ENCODE assay signal across 15 cellular contexts in genomic region chr3:21533047-21533446, GRCh38.
DNase-seq lines count a peak whose midpoint lies in the region; ATAC-seq, FAIRE-seq and TF ChIP-seq lines count a peak whose summit lies in the region.
"Had no signal": no experiment of that assay in that cellular context is flagged by ENCODE, and none has a peak within 500 bp of the region (broad histone marks: within the 10 kb centered on the region; RNA-seq: fewer than 3 reads in every experiment).

No MANE protein-coding gene starts in this region.

- H3K4me1 ChIP-seq in K562 (replicated peaks in 1 of 2; ENCODE audit: control insufficient read depth in 2 of 2, insufficient read depth in 2 of 2, low read length in 2 of 2) (no peaks in the 10 kb centered on the region; a peak in 1 of 5 replicates), breast epithelium (no peaks in the 10 kb centered on the region), Peyer's patch (no peaks in the 10 kb centered on the region)

- in situ Hi-C loops in K562 (cut with MboI) = no loop called here

- no peaks in the 10 kb centered on the region for H3K9me3 ChIP-seq in K562 (replicated peaks; ENCODE audit: control insufficient read depth, insufficient read depth, low read depth, low read length)
- no peaks in the 10 kb centered on the region for H3K9me3 ChIP-seq in breast epithelium
- H3K9me3 ChIP-seq in Peyer's patch = no peaks in the 10 kb centered on the region

- FAIRE-seq in K562 (lab: Jason Lieb, UNC) = peak; percentile 6

- POLR2A ChIA-PET in K562 (lab: Yijun Ruan, JAX) = no interaction called here

- ATAC-seq in K562 = no peak
- no peak for ATAC-seq in HG03378 (IDR thresholded peaks at IDR 0.05; ENCODE audit: unreplicated experiment)
- ATAC-seq: Panc1 had no signal

- TF ChIP-seq POLR2A in K562 (conservative IDR thresholded peaks at IDR 0.05) (no peak), breast epithelium (IDR thresholded peaks at IDR 0.05) (no peak), Peyer's patch (IDR thresholded peaks at IDR 0.05) (no peak)

- no peak overlapping the region for H3K9ac ChIP-seq in K562 (ENCODE audit: insufficient read depth in 1 of 2, low read depth in 2 of 2, low read length in 2 of 2)
- H3K9ac ChIP-seq: KMS-11 had no signal

- no TSS peak for BruUV-seq in K562 (replicated peaks; lab: Mats Ljungman, UMichigan)

- H3K27me3 ChIP-seq in HL-60 (ENCODE audit: insufficient read depth, poor library complexity, severe bottlenecking) = no peaks in the 10 kb centered on the region
- H3K27me3 ChIP-seq in K562 (ENCODE audit: control insufficient read depth in 2 of 2, insufficient read depth in 2 of 2, low read length in 2 of 2) = no peaks in the 10 kb centered on the region
- H3K27me3 ChIP-seq in breast epithelium = no peaks in the 10 kb centered on the region
- H3K27me3 ChIP-seq in Peyer's patch = no peaks in the 10 kb centered on the region

- no peaks in the 10 kb centered on the region for H3K9me1 ChIP-seq in K562 (ENCODE audit: control insufficient read depth, insufficient read depth, low read length)

- no peaks in the 10 kb centered on the region for H3K79me2 ChIP-seq in K562 (ENCODE audit: control insufficient read depth, insufficient read depth, low read length)

- no peak overlapping the region for H3K4me2 ChIP-seq in K562 (ENCODE audit: insufficient read depth, low read length)
- H3K4me2 ChIP-seq: KMS-11 had no signal

- intact Hi-C loops in K562 (cut with micrococcal nuclease) = no loop called here
- intact Hi-C loops in breast epithelium (cut with DNase I; ENCODE audit: low total_unique reads) = no loop called here

- H3K36me3 ChIP-seq in K562 (ENCODE audit: control insufficient read depth, insufficient read depth, low read length) (no peaks in the 10 kb centered on the region), breast epithelium (no peaks in the 10 kb centered on the region), Peyer's patch (no peaks in the 10 kb centered on the region)

- peak; percentile 20 to 29 for DNase-seq in AML-193 (lab: John Stamatoyannopoulos, UW)
- DNase-seq in HL-60 (ENCODE audit: low read depth in 1 of 2, low spot score in 1 of 2) = peak in 1 of 2 experiments; percentile 57
- peak; percentile 32 to 59 for DNase-seq in NOMO-1 (lab: John Stamatoyannopoulos, UW; ENCODE audit: unreplicated experiment in 2 of 2)
- DNase-seq in K562 (ENCODE audit: extremely low read depth in 1 of 4, low spot score in 3 of 4) = no peak
- DNase-seq in breast epithelium (ENCODE audit: low spot score in 2 of 2) = no peak
- no peak for DNase-seq in Peyer's patch
- DNase-seq: CD8-positive, alpha-beta memory T cell; DND-41; GF-D8; NCI-H510A; Right ventricle myocardium superior; SW 1271 had no signal

- H3K4me3 ChIP-seq in HL-60 (replicated peaks; ENCODE audit: insufficient read depth, low read length) (no peak overlapping the region), K562 (no peak overlapping the region), breast epithelium (no peak overlapping the region), Peyer's patch (no peak overlapping the region)

- H4K20me1 ChIP-seq in K562 (replicated peaks; ENCODE audit: control insufficient read depth, insufficient read depth, low read length) = no peaks in the 10 kb centered on the region

- TF ChIP-seq CTCF in HL-60 (IDR thresholded peaks at IDR 0.05; ENCODE audit: insufficient read depth, low read length) = no peak
- TF ChIP-seq CTCF in K562 (IDR thresholded peaks at IDR 0.05 in 2 of 3, conservative IDR thresholded peaks at IDR 0.05 in 1 of 3; ENCODE audit: insufficient read depth in 2 of 3, low read depth in 1 of 3, low read length in 3 of 3) = no peak
- TF ChIP-seq CTCF in breast epithelium (IDR thresholded peaks at IDR 0.05) = no peak
- no peak for TF ChIP-seq CTCF in Peyer's patch (IDR thresholded peaks at IDR 0.05)

- 4% methylated on average over 5 of the region's 5 CpGs for WGBS in K562 (ENCODE audit: insufficient coverage, low coverage, missing lambda C conversion rate)

- H2AFZ ChIP-seq in K562 (ENCODE audit: low read depth, low read length) = no peak overlapping the region

- H3K27ac ChIP-seq in HL-60 (replicated peaks) (0 out of 2 replicates have a peak overlapping the region, but pooled peaks have one; percentile 13), K562 (ENCODE audit: extremely low read depth, low read depth, low read length) (no peak overlapping the region), breast epithelium (no peak overlapping the region), Peyer's patch (no peak overlapping the region)
- H3K27ac ChIP-seq: KMS-11 had no signal

- no peak for TF ChIP-seq EP300 in K562 (IDR thresholded peaks at IDR 0.05; ENCODE audit: low read length)

- CTCF ChIA-PET in K562 (lab: Yijun Ruan, JAX; ENCODE audit: low intra/inter-chr PET ratio) = no interaction called here

- no peak for TF ChIP-seq RAD21 in K562 (CRISPR knock-in tag; conservative IDR thresholded peaks at IDR 0.05 in 1 of 2, IDR thresholded peaks at IDR 0.05 in 1 of 2)

TF ChIP-seq in K562, 482 proteins besides CTCF, POLR2A, EP300 and RAD21:
- TF ChIP-seq LEF1 (IDR thresholded peaks at IDR 0.05) (no peak), CEBPG (CRISPR knock-in tag; IDR thresholded peaks at IDR 0.05) (no peak), CEBPG (tag; conservative IDR thresholded peaks at IDR 0.05 in 1 of 2, IDR thresholded peaks at IDR 0.05 in 1 of 2) (peak; percentile 28 to 37; a peak in 1 of 4 replicates)

Comparison
In these comparisons a context has a peak if more than half of its experiments do, and no peak if none do; other contexts are left out.
1. DNase-seq: peak in AML-193 (2 of 2) and NOMO-1 (2 of 2); none in K562 (0 of 4), breast epithelium (0 of 2) and Peyer's patch (0 of 3).